Comparison of ENCODE assay signal across 1 cellular context in genomic region chrX:14030248-14030592, GRCh38.
TF ChIP-seq lines count a peak whose summit lies in the region.

No MANE protein-coding gene starts in this region.

TF ChIP-seq in HCT116, 20 proteins besides CTCF, POLR2A, EP300 and RAD21 (continued from another document):
- no peak for TF ChIP-seq EGR1 (IDR thresholded peaks at IDR 0.05; ENCODE audit: low read depth)
